Comparison of ENCODE assay signal across 10 cellular contexts in the genomic region with DNA sequence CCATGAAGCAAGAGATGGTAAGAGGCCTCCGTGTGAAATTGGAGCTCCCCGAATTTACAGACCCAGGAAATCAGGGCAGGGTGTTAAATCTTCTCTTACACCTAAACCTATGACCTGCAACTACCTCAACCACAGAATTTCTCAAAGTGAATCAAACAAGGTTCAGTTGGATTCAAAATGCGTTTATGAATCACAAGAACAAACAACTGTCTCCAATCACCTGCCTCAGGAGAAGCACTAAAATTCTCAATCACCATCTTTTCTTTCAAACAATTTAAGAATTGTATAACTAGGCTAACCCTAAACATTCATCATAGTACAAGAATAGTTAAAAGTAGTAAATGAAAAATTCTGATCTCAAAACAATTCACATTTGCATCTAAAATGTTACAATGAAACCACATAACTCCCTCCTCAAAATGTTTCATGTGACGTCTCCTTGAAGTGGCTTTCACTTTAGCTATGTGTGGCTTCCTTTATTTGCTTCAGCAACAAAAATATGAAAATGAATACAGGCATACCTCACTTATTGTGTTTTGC.
DNase-seq lines count a peak whose midpoint lies in the region; ATAC-seq and TF ChIP-seq lines count a peak whose summit lies in the region.
"Had no signal": no experiment of that assay in that cellular context is flagged by ENCODE, and none has a peak within 500 bp of the region (broad histone marks: within the 10 kb centered on the region; RNA-seq: fewer than 3 reads in every experiment).

No MANE protein-coding gene starts in this region.

- TF ChIP-seq CTCF in GM12865 (IDR thresholded peaks at IDR 0.05; ENCODE audit: insufficient read depth, low read depth, low read length, missing control alignments), result no peak

- no peak overlapping the region for H3K4me3 ChIP-seq in GM12865 (ENCODE audit: low read depth, low read length)
- H3K4me3 ChIP-seq: transverse colon had no signal

- DNase-seq in GM12865 (ENCODE audit: low read depth), result peak; percentile 75
- peak; percentile 20 for DNase-seq in cerebellar cortex (ENCODE audit: low spot score)
- no peak for DNase-seq in hippocampal formation (lab: John Stamatoyannopoulos, UW)
- no peak for DNase-seq in Kasumi-1 (lab: John Stamatoyannopoulos, UW)
- DNase-seq in nucleus accumbens (lab: John Stamatoyannopoulos, UW), result no peak
- DNase-seq in NCI-H2107 (lab: John Stamatoyannopoulos, UW), result no peak
- DNase-seq: NCI-H1436, transverse colon had no signal

- peak; percentile 89 for ATAC-seq in GM19468 (IDR thresholded peaks at IDR 0.05; ENCODE audit: extremely low read depth, unreplicated experiment)
- ATAC-seq in HG03159 (IDR thresholded peaks at IDR 0.05; ENCODE audit: unreplicated experiment), result peak; percentile 92

Comparison
In these comparisons a context has a peak if more than half of its experiments do, and no peak if none do; other contexts are left out.
1. DNase-seq: peak in GM12865 (single experiment) and cerebellar cortex (single experiment); none in hippocampal formation (0 of 2), Kasumi-1 (0 of 2), nucleus accumbens (0 of 56) and NCI-H2107 (single experiment).